Comparison of ENCODE assay signal across 9 cellular contexts in genomic region chr22:46067159-46068111, GRCh38.
DNase-seq lines count a peak whose midpoint lies in the region; ATAC-seq and TF ChIP-seq lines count a peak whose summit lies in the region.
"Had no signal": no experiment of that assay in that cellular context is flagged by ENCODE, and none has a peak within 500 bp of the region (broad histone marks: within the 10 kb centered on the region; RNA-seq: fewer than 3 reads in every experiment).

No MANE protein-coding gene starts in this region.

- no peaks in the 10 kb centered on the region for H3K9me3 Mint-ChIP-seq in nephron progenitor cell

- no peaks in the 10 kb centered on the region for H3K4me1 Mint-ChIP-seq in nephron progenitor cell

- intact Hi-C loops in posterior vena cava (cut with DNase I): no loop called here

- TF ChIP-seq CTCF in DND-41 (IDR thresholded peaks at IDR 0.05; ENCODE audit: borderline replicate concordance, extremely low read depth, low read length, poor library complexity, severe bottlenecking) (no peak), epithelial cell of esophagus (IDR thresholded peaks at IDR 0.05; ENCODE audit: insufficient read depth, low read depth, low read length, missing control alignments) (no peak), nephron progenitor cell (IDR thresholded peaks at IDR 0.05) (no peak)

- no peak overlapping the region for H3K4me3 ChIP-seq in DND-41 (ENCODE audit: low read depth in 1 of 2, low read length in 2 of 2)
- H3K4me3 ChIP-seq in epithelial cell of esophagus (ENCODE audit: low read length): peak overlapping the region; percentile 67

- H3K79me2 ChIP-seq in DND-41 (ENCODE audit: insufficient read depth, low read length): peaks cover 95% of the 10 kb centered on the region

- peaks cover 27% of the 10 kb centered on the region for H3K4me1 ChIP-seq in DND-41 (ENCODE audit: insufficient read depth, low read length)

- peaks cover 11% of the 10 kb centered on the region; the same call in 1 of the 2 replicates for H3K36me3 ChIP-seq in DND-41 (ENCODE audit: insufficient read depth, low read length)

- no peak overlapping the region for H3K4me3 Mint-ChIP-seq in nephron progenitor cell

- peak overlapping the region; percentile 99 for H3K9ac ChIP-seq in DND-41 (ENCODE audit: low read depth, low read length)

- H3K27me3 Mint-ChIP-seq in nephron progenitor cell (ENCODE audit: low read depth, poor library complexity): peaks cover 87% of the 10 kb centered on the region

- no peak overlapping the region for H3K27ac Mint-ChIP-seq in nephron progenitor cell

- no peaks in the 10 kb centered on the region for H3K9me3 ChIP-seq in DND-41 (ENCODE audit: insufficient read depth, low read length, severe bottlenecking)

- peaks cover 5% of the 10 kb centered on the region; the same call in 1 of the 2 replicates for H4K20me1 ChIP-seq in DND-41 (ENCODE audit: insufficient read depth, low read length)

- no peak for DNase-seq in DND-41
- peak; percentile 44 for DNase-seq in NCI-H748 (lab: John Stamatoyannopoulos, UW; ENCODE audit: unreplicated experiment)
- DNase-seq in epithelial cell of esophagus (ENCODE audit: low read depth): no peak
- peak; percentile 46 for DNase-seq in posterior vena cava (ENCODE audit: low spot score)
- DNase-seq in nephron progenitor cell: no peak
- DNase-seq in Kasumi-1 (lab: John Stamatoyannopoulos, UW): no peak
- DNase-seq in AG08396 (ENCODE audit: low spot score): no peak
- DNase-seq: T-helper 9 cell had no signal

- H3K36me3 Mint-ChIP-seq in nephron progenitor cell (ENCODE audit: low read depth): no peaks in the 10 kb centered on the region

- peak overlapping the region; percentile 74 for H3K4me2 ChIP-seq in DND-41 (ENCODE audit: insufficient read depth, low read length)

- H3K27ac ChIP-seq in DND-41 (ENCODE audit: low read length): peak overlapping the region; percentile 96

- no peaks in the 10 kb centered on the region for H3K27me3 ChIP-seq in DND-41 (ENCODE audit: insufficient read depth, low read length, poor library complexity)

- no peak overlapping the region for H2AFZ ChIP-seq in DND-41 (ENCODE audit: low read depth, low read length)

- ATAC-seq in DND-41 (ENCODE audit: insufficient read depth, low read depth) (no peak), HG03280 (IDR thresholded peaks at IDR 0.05; ENCODE audit: unreplicated experiment) (no peak)

Comparison
In these comparisons a context has a peak if more than half of its experiments do, and no peak if none do; other contexts are left out.
1. DNase-seq: peak in NCI-H748 (single experiment) and posterior vena cava (single experiment); none in DND-41 (single experiment), epithelial cell of esophagus (single experiment), nephron progenitor cell (single experiment), Kasumi-1 (0 of 2) and AG08396 (single experiment).